Comparison of ENCODE assay signal across 8 cellular contexts in genomic region chr14:51780006-51780692, GRCh38.
A peak's percentile ranks its signal among the peaks of the same experiment; 100 is the strongest.
DNase-seq lines count a peak whose midpoint lies in the region; ATAC-seq and TF ChIP-seq lines count a peak whose summit lies in the region.

No MANE protein-coding gene starts in this region.

- H3K4me3 ChIP-seq in dorsolateral prefrontal cortex, result peak overlapping the region in 21 of 59 donors; percentile 3 to 45 (median 16)
- no peak overlapping the region for H3K4me3 ChIP-seq in lower lobe of right lung

- ATAC-seq in HG02885 (IDR thresholded peaks at IDR 0.05; ENCODE audit: poor library complexity, unreplicated experiment), result peak; percentile 52
- peak; percentile 75 to 82 for ATAC-seq in lower lobe of right lung
- ATAC-seq in HG02870 (IDR thresholded peaks at IDR 0.05; ENCODE audit: unreplicated experiment), result no peak

- peaks cover under 1% of the 10 kb centered on the region for H3K9me3 Mint-ChIP-seq in activated CD4-positive, alpha-beta memory T cell treated with anti-CD3 and anti-CD28 coated beads for 36 hours

- H3K4me1 Mint-ChIP-seq in activated CD4-positive, alpha-beta memory T cell treated with anti-CD3 and anti-CD28 coated beads for 36 hours (ENCODE audit: low read depth), result peaks cover 24% of the 10 kb centered on the region

- in situ Hi-C loops in Caki2 (cut with HindIII; ENCODE audit: low pct_unique_long_range_greater_than_20kb, low sequenced_read_pairs), result no loop called here

- TF ChIP-seq CTCF in dorsolateral prefrontal cortex (IDR thresholded peaks at IDR 0.05 in 54 of 56, conservative IDR thresholded peaks at IDR 0.05 in 2 of 56; ENCODE audit: low read depth in 1 of 56, partially characterized antibody in 56 of 56) (peak; percentile 77 to 97 (median 88)), lower lobe of right lung (IDR thresholded peaks at IDR 0.05) (peak; percentile 88)

- H3K36me3 ChIP-seq in lower lobe of right lung, result no peaks in the 10 kb centered on the region

- intact Hi-C loops in activated CD4-positive, alpha-beta memory T cell treated with anti-CD3 and anti-CD28 coated beads for 36 hours (cut with micrococcal nuclease), result loop anchor here (1.0 to 5.0 kb wide), 6 partner anchors 67 to 497 kb away; no protein-coding TSS in a partner anchor
- intact Hi-C loops in dorsolateral prefrontal cortex (cut with DNase I), result loop anchor here (10.0 kb wide), 3 partner anchors 205 to 805 kb away; partner anchors contain the start of gene RTRAF (in 1 of the 2)
- intact Hi-C loops in lower lobe of right lung (cut with DNase I), result loop anchor here (5.0 kb wide), 1 partner anchor 498 kb away; no protein-coding TSS in a partner anchor

- H3K4me1 ChIP-seq in lower lobe of right lung, result peaks cover 12% of the 10 kb centered on the region

- peaks cover 18% of the 10 kb centered on the region for H3K27me3 Mint-ChIP-seq in activated CD4-positive, alpha-beta memory T cell treated with anti-CD3 and anti-CD28 coated beads for 36 hours

- H3K9me3 ChIP-seq in lower lobe of right lung, result no peaks in the 10 kb centered on the region

- DNase-seq in Caki2 (ENCODE audit: low read depth) (peak; percentile 53), NCI-H526 (lab: John Stamatoyannopoulos, UW) (peak; percentile 54 to 83), dorsolateral prefrontal cortex (peak in 9 of 10 donors; percentile 50 to 89 (median 75)), lower lobe of right lung (peak; percentile 66)
- peak; percentile 81 for DNase-seq in activated CD4-positive, alpha-beta memory T cell treated with anti-CD3 and anti-CD28 coated beads for 36 hours
- peak; percentile 61 for DNase-seq in stimulated activated CD8-positive, alpha-beta memory T cell treated with anti-CD3 and anti-CD28 coated beads, Interleukin-12 subunit alpha, Interleukin-12 subunit beta, amount 100 ng/mL, for 1 hour (ENCODE audit: low read depth)

- H3K4me3 Mint-ChIP-seq in activated CD4-positive, alpha-beta memory T cell treated with anti-CD3 and anti-CD28 coated beads for 36 hours, result no peak overlapping the region

- H3K27ac ChIP-seq in dorsolateral prefrontal cortex, result no peak overlapping the region
- no peak overlapping the region for H3K27ac ChIP-seq in lower lobe of right lung

- H3K27ac Mint-ChIP-seq in activated CD4-positive, alpha-beta memory T cell treated with anti-CD3 and anti-CD28 coated beads for 36 hours, result no peak overlapping the region

- H3K27me3 ChIP-seq in dorsolateral prefrontal cortex (no peaks in the 10 kb centered on the region), lower lobe of right lung (ENCODE audit: low read depth) (no peaks in the 10 kb centered on the region)

- CTCF ChIA-PET in activated CD4-positive, alpha-beta memory T cell treated with anti-CD3 and anti-CD28 coated beads for 36 hours (lab: Charles Lee), result interaction anchor here (0.5 to 4.2 kb wide), 28 partner anchors 9 to 949 kb away, joined by 3 to 30 read pairs (median 4); partner anchors contain the start of genes FRMD6 and NIN

- POLR2A ChIA-PET in activated CD4-positive, alpha-beta memory T cell treated with anti-CD3 and anti-CD28 coated beads for 36 hours (lab: Charles Lee), result no interaction called here

- no peaks in the 10 kb centered on the region for H3K36me3 Mint-ChIP-seq in activated CD4-positive, alpha-beta memory T cell treated with anti-CD3 and anti-CD28 coated beads for 36 hours
